ENCODE assay signal across 15 cellular contexts in genomic region chr4:186852964-186853391, GRCh38.
DNase-seq lines count a peak whose midpoint lies in the region; ATAC-seq and TF ChIP-seq lines count a peak whose summit lies in the region.
"Had no signal": no experiment of that assay in that cellular context is flagged by ENCODE, and none has a peak within 500 bp of the region (broad histone marks: within the 10 kb centered on the region; RNA-seq: fewer than 3 reads in every experiment).

No MANE protein-coding gene starts in this region.

- H3K4me2 ChIP-seq in KMS-11, result peak overlapping the region; percentile 16; the same call in 1 of the 2 replicates

- H3K27me3 ChIP-seq in KMS-11 (ENCODE audit: insufficient read depth, low read depth) (no peaks in the 10 kb centered on the region), body of pancreas (no peaks in the 10 kb centered on the region)

- no peak for DNase-seq in body of pancreas
- DNase-seq in EL, result no peak
- DNase-seq in hepatic stellate cell (ENCODE audit: low spot score), result no peak
- no peak for DNase-seq in NCI-H748 treated with DMSO at 0.1 percent for 48 hours (lab: John Stamatoyannopoulos, UW)
- DNase-seq: ACHN; activated CD8-positive, alpha-beta T cell treated with anti-CD3 and anti-CD28 coated beads for 36 hours; Caco-2; effector memory CD4-positive, alpha-beta T cell; foreskin melanocyte; NCI-H1417; stimulated activated CD4-positive, alpha-beta T cell treated with anti-CD3 and anti-CD28 coated beads, Interleukin-2, amount 100 ng/mL, for 24 hours had no signal

- peak overlapping the region; percentile 22; the same call in 1 of the 2 replicates for H3K27ac ChIP-seq in KMS-11
- H3K27ac ChIP-seq in body of pancreas, result no peak overlapping the region

- H3K36me3 ChIP-seq in KMS-11 (ENCODE audit: insufficient read depth) (no peaks in the 10 kb centered on the region), body of pancreas (replicated peaks in 1 of 2; ENCODE audit: insufficient read depth in 1 of 2, low read depth in 2 of 2) (no peaks in the 10 kb centered on the region)

- H3K9me3 ChIP-seq in body of pancreas, result no peaks in the 10 kb centered on the region
- H3K9me3 ChIP-seq: Caco-2 had no signal

- TF ChIP-seq CTCF in KMS-11 (conservative IDR thresholded peaks at IDR 0.05; ENCODE audit: low read depth, low read length) (no peak), body of pancreas (IDR thresholded peaks at IDR 0.05) (no peak)

- no peak overlapping the region; the same call in 1 of the 2 replicates for H2AFZ ChIP-seq in KMS-11 (ENCODE audit: low read depth)

- peak; percentile 78 for ATAC-seq in GM18498 (IDR thresholded peaks at IDR 0.05; ENCODE audit: unreplicated experiment)
- peak; percentile 93 for ATAC-seq in GM19438 (IDR thresholded peaks at IDR 0.05; ENCODE audit: low read depth, unreplicated experiment)
- ATAC-seq in HG02938 (IDR thresholded peaks at IDR 0.05; ENCODE audit: unreplicated experiment), result peak; percentile 71
- ATAC-seq in body of pancreas, result no peak
- ATAC-seq: activated CD8-positive, alpha-beta T cell treated with anti-CD3 and anti-CD28 coated beads for 36 hours had no signal

- no peak overlapping the region for H3K4me3 ChIP-seq in KMS-11 (IDR thresholded peaks at IDR 0.05; ENCODE audit: insufficient read depth, low read depth, low read length)
- H3K4me3 ChIP-seq in body of pancreas, result no peak overlapping the region

- no peak overlapping the region for H3K9ac ChIP-seq in KMS-11

- 54 to 75% methylated on average over 1 of the region's 1 CpG for WGBS in body of pancreas, 2 donors

- intact Hi-C loops in body of pancreas (cut with DNase I), result no loop called here

- H4K20me1 ChIP-seq in KMS-11 (ENCODE audit: insufficient read depth), result no peaks in the 10 kb centered on the region

- no peak for TF ChIP-seq POLR2A in body of pancreas (IDR thresholded peaks at IDR 0.05)

- no peaks in the 10 kb centered on the region for H3K79me2 ChIP-seq in KMS-11 (ENCODE audit: insufficient read depth, low read depth)

- H3K4me1 ChIP-seq in KMS-11 (ENCODE audit: low read depth, poor library complexity, severe bottlenecking) (peaks cover 23% of the 10 kb centered on the region), body of pancreas (no peaks in the 10 kb centered on the region)
